Comparison of ENCODE assay signal across 29 cellular contexts in genomic region chr12:3295225-3295624, GRCh38.
"Had no signal": no experiment of that assay in that cellular context is flagged by ENCODE, and none has a peak within 500 bp of the region (broad histone marks: within the 10 kb centered on the region; RNA-seq: fewer than 3 reads in every experiment).

No MANE protein-coding gene starts in this region.

- H3K4me3 Mint-ChIP-seq: activated CD8-positive, alpha-beta T cell treated with anti-CD3 and anti-CD28 coated beads for 36 hours; activated naive CD8-positive, alpha-beta T cell treated with anti-CD3 and anti-CD28 coated beads for 36 hours; activated T-cell treated with anti-CD3 and anti-CD28 coated beads, Interleukin-2, amount 50 U/mL, for 72 hours; activated T-helper 17 cell treated with anti-CD3 and anti-CD28 coated beads, Interleukin-2, amount 50 U/mL, for 72 hours had no signal

- DNase-seq: activated CD4-positive, alpha-beta T cell treated with anti-CD3 and anti-CD28 coated beads for 1 hour; activated CD4-positive, alpha-beta T cell treated with anti-CD3 and anti-CD28 coated beads for 48 hours; activated CD4-positive, alpha-beta T cell treated with anti-CD3 and anti-CD28 coated beads, Interleukin-2, amount 50 U/mL, for 4 hours; activated CD4-positive, CD25-positive, alpha-beta regulatory T cell; activated CD8-positive, alpha-beta T cell treated with anti-CD3 and anti-CD28 coated beads for 36 hours; activated effector memory CD4-positive, alpha-beta T cell treated with anti-CD3 and anti-CD28 coated beads, Interleukin-2, amount 50 U/mL, for 16 hours; activated naive CD4-positive, alpha-beta T cell; activated naive CD4-positive, alpha-beta T cell treated with anti-CD3 and anti-CD28 coated beads, Interleukin-2, amount 50 U/mL, for 16 hours; activated naive CD8-positive, alpha-beta T cell treated with anti-CD3 and anti-CD28 coated beads for 36 hours; activated T-cell treated with anti-CD3 and anti-CD28 coated beads, Interleukin-2, amount 50 U/mL, for 1 hour; activated T-cell treated with anti-CD3 and anti-CD28 coated beads, Interleukin-2, amount 50 U/mL, for 72 hours; amniotic stem cell; cerebellar nuclear complex; Kasumi-1; KBM-7; NCI-H1048; NCI-H1436; NCI-H1930; NCI-H2081 treated with DMSO at 0.1 percent for 48 hours; NCI-H446 treated with DMSO at 0.1 percent for 48 hours; SIG-M5; SW 1271; T-helper 1 cell; T-helper 2 cell; T-helper 9 cell had no signal

- H3K9me3 ChIP-seq: ascending aorta, MG63 had no signal

- H3K9me3 Mint-ChIP-seq: activated CD8-positive, alpha-beta T cell treated with anti-CD3 and anti-CD28 coated beads for 36 hours; activated naive CD8-positive, alpha-beta T cell treated with anti-CD3 and anti-CD28 coated beads for 36 hours; activated T-cell treated with anti-CD3 and anti-CD28 coated beads, Interleukin-2, amount 50 U/mL, for 72 hours; activated T-helper 17 cell treated with anti-CD3 and anti-CD28 coated beads, Interleukin-2, amount 50 U/mL, for 72 hours had no signal

- H3K27ac Mint-ChIP-seq: activated CD8-positive, alpha-beta T cell treated with anti-CD3 and anti-CD28 coated beads for 36 hours; activated naive CD8-positive, alpha-beta T cell treated with anti-CD3 and anti-CD28 coated beads for 36 hours; activated T-cell treated with anti-CD3 and anti-CD28 coated beads, Interleukin-2, amount 50 U/mL, for 72 hours; activated T-helper 17 cell treated with anti-CD3 and anti-CD28 coated beads, Interleukin-2, amount 50 U/mL, for 72 hours had no signal

- H3K4me3 ChIP-seq: ascending aorta, MG63 had no signal

- H3K36me3 ChIP-seq: ascending aorta, MG63 had no signal

- H3K27me3 ChIP-seq: ascending aorta, MG63 had no signal

- ATAC-seq: activated CD8-positive, alpha-beta T cell treated with anti-CD3 and anti-CD28 coated beads for 36 hours; activated T-cell treated with anti-CD3 and anti-CD28 coated beads, Interleukin-2, amount 50 U/mL, for 72 hours; activated T-helper 17 cell treated with anti-CD3 and anti-CD28 coated beads, Interleukin-2, amount 50 U/mL, for 72 hours; Panc1 had no signal

- H3K36me3 Mint-ChIP-seq: activated naive CD8-positive, alpha-beta T cell treated with anti-CD3 and anti-CD28 coated beads for 36 hours had no signal
